In the genomic region with DNA sequence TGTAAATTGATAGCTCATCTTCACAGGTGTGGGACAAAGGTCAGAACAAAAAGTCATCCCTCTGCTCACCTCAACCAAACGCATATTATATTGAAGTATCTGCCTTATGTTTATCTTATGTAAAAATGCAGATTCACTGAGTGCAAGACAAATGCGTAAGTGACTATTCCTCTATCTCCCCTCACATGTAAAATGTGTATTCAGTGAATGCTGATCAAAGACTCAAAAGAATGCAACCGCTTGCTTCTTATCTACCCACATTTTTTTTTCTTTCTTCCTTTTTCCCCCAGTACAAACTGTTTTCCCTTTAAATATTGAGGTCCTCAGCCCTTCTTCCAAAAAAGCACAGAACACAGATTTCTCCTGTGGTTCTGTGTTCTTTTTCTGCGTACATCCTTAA, we compare ENCODE assay signal across 30 cellular contexts.
"Had no signal": no experiment of that assay in that cellular context is flagged by ENCODE, and none has a peak within 500 bp of the region (broad histone marks: within the 10 kb centered on the region; RNA-seq: fewer than 3 reads in every experiment).

No MANE protein-coding gene starts in this region.

- H3K27ac ChIP-seq: brain microvascular endothelial cell, coronary artery, dorsolateral prefrontal cortex, esophagus muscularis mucosa, foreskin keratinocyte, gastrocnemius medialis, heart left ventricle had no signal

- H3K36me3 Mint-ChIP-seq: activated naive CD8-positive, alpha-beta T cell had no signal

- H3K9me3 ChIP-seq: esophagus muscularis mucosa, gastrocnemius medialis, heart left ventricle had no signal

- H3K27ac Mint-ChIP-seq: activated CD4-positive, alpha-beta memory T cell treated with anti-CD3 and anti-CD28 coated beads, Interleukin-2, amount 10 ng/mL, durations not matched to agents 7 days and 5 days; activated CD4-positive, alpha-beta T cell treated with anti-CD3 and anti-CD28 coated beads, Interleukin-2, amount 10 ng/mL, durations not matched to agents 7 days and 5 days; activated naive CD8-positive, alpha-beta T cell; activated T-cell treated with anti-CD3 and anti-CD28 coated beads, Interleukin-2, amount 50 U/mL, for 24 hours; activated T-cell treated with anti-CD3 and anti-CD28 coated beads, Interleukin-2, amount 50 U/mL, for 72 hours; dendritic cell treated with granulocyte-macrophage colony-stimulating factor and Interleukin-4, amounts not matched to agents 40 ng/mL and 50 ng/mL, for 4 days had no signal

- H3K4me1 ChIP-seq: esophagus muscularis mucosa, gastrocnemius medialis, heart left ventricle had no signal

- DNase-seq: activated CD4-positive, alpha-beta memory T cell treated with anti-CD3 and anti-CD28 coated beads, Interleukin-2, amount 10 ng/mL, durations not matched to agents 7 days and 5 days; activated CD4-positive, alpha-beta T cell treated with anti-CD3 and anti-CD28 coated beads for 1 hour; activated CD4-positive, alpha-beta T cell treated with anti-CD3 and anti-CD28 coated beads for 4 hours; activated CD4-positive, alpha-beta T cell treated with anti-CD3 and anti-CD28 coated beads, Interleukin-2, amount 10 ng/mL, durations not matched to agents 7 days and 5 days; activated CD4-positive, alpha-beta T cell treated with anti-CD3 and anti-CD28 coated beads, Interleukin-2, amount 50 U/mL, for 4 hours; activated CD8-positive, alpha-beta memory T cell treated with anti-CD3 and anti-CD28 coated beads, Interleukin-2, amount 50 U/mL, for 48 hours; activated gamma-delta T cell; activated naive CD4-positive, alpha-beta T cell; activated naive CD4-positive, alpha-beta T cell treated with anti-CD3 and anti-CD28 coated beads, Interleukin-2, amount 50 U/mL, for 16 hours; activated T-cell treated with anti-CD3 and anti-CD28 coated beads for 4 hours; activated T-cell treated with anti-CD3 and anti-CD28 coated beads, Interleukin-2, amount 50 U/mL, for 24 hours; activated T-cell treated with anti-CD3 and anti-CD28 coated beads, Interleukin-2, amount 50 U/mL, for 72 hours; amniotic stem cell; anterior cingulate cortex; brain microvascular endothelial cell; dorsolateral prefrontal cortex; effector memory CD4-positive, alpha-beta T cell; erythroblast; foreskin keratinocyte; gastrocnemius medialis; glutamatergic neuron; heart left ventricle; T-helper 2 cell had no signal

- H3K4me1 Mint-ChIP-seq: activated CD4-positive, alpha-beta memory T cell treated with anti-CD3 and anti-CD28 coated beads, Interleukin-2, amount 10 ng/mL, durations not matched to agents 7 days and 5 days; activated CD4-positive, alpha-beta T cell treated with anti-CD3 and anti-CD28 coated beads, Interleukin-2, amount 10 ng/mL, durations not matched to agents 7 days and 5 days; central memory CD8-positive, alpha-beta T cell had no signal

- H3K4me3 ChIP-seq: coronary artery, dorsolateral prefrontal cortex, esophagus muscularis mucosa, gastrocnemius medialis, heart left ventricle had no signal

- H3K27me3 Mint-ChIP-seq: activated CD4-positive, alpha-beta memory T cell treated with anti-CD3 and anti-CD28 coated beads, Interleukin-2, amount 10 ng/mL, durations not matched to agents 7 days and 5 days; activated CD4-positive, alpha-beta T cell treated with anti-CD3 and anti-CD28 coated beads, Interleukin-2, amount 10 ng/mL, durations not matched to agents 7 days and 5 days; activated naive CD8-positive, alpha-beta T cell; activated T-cell treated with anti-CD3 and anti-CD28 coated beads, Interleukin-2, amount 50 U/mL, for 24 hours; central memory CD8-positive, alpha-beta T cell; dendritic cell treated with granulocyte-macrophage colony-stimulating factor and Interleukin-4, amounts not matched to agents 40 ng/mL and 50 ng/mL, for 4 days had no signal

- ATAC-seq: activated T-cell treated with anti-CD3 and anti-CD28 coated beads, Interleukin-2, amount 50 U/mL, for 72 hours; foreskin keratinocyte; gastrocnemius medialis; heart left ventricle had no signal

- FAIRE-seq: astrocyte, bronchial epithelial cell had no signal

- H3K27me3 ChIP-seq: brain microvascular endothelial cell, dorsolateral prefrontal cortex, esophagus muscularis mucosa, foreskin keratinocyte, gastrocnemius medialis, heart left ventricle had no signal

- H3K9me3 Mint-ChIP-seq: activated T-cell treated with anti-CD3 and anti-CD28 coated beads, Interleukin-2, amount 50 U/mL, for 72 hours; dendritic cell treated with granulocyte-macrophage colony-stimulating factor and Interleukin-4, amounts not matched to agents 40 ng/mL and 50 ng/mL, for 4 days had no signal

- H3K36me3 ChIP-seq: brain microvascular endothelial cell, esophagus muscularis mucosa, gastrocnemius medialis, heart left ventricle had no signal

- H3K4me3 Mint-ChIP-seq: activated CD4-positive, alpha-beta memory T cell treated with anti-CD3 and anti-CD28 coated beads, Interleukin-2, amount 10 ng/mL, durations not matched to agents 7 days and 5 days; activated CD4-positive, alpha-beta T cell treated with anti-CD3 and anti-CD28 coated beads, Interleukin-2, amount 10 ng/mL, durations not matched to agents 7 days and 5 days; activated naive CD8-positive, alpha-beta T cell; activated T-cell treated with anti-CD3 and anti-CD28 coated beads, Interleukin-2, amount 50 U/mL, for 24 hours; activated T-cell treated with anti-CD3 and anti-CD28 coated beads, Interleukin-2, amount 50 U/mL, for 72 hours; central memory CD8-positive, alpha-beta T cell; dendritic cell treated with granulocyte-macrophage colony-stimulating factor and Interleukin-4, amounts not matched to agents 40 ng/mL and 50 ng/mL, for 4 days had no signal
